ENCODE assay signal across 8 cellular contexts in genomic region chr6:15255481-15256414, GRCh38. TPM values are rescaled to one million over a fixed set of nuclear protein-coding genes. Genes with fewer than 3 reads are reported as not detected.
DNase-seq lines count a peak whose midpoint lies in the region; ATAC-seq and TF ChIP-seq lines count a peak whose summit lies in the region.

No MANE protein-coding gene starts in this region.

- no peaks in the 10 kb centered on the region for H3K9me3 ChIP-seq in CD8-positive, alpha-beta T cell (ENCODE audit: low read length)
- H3K9me3 ChIP-seq in spleen: no peaks in the 10 kb centered on the region

- no peaks in the 10 kb centered on the region for H3K27me3 ChIP-seq in CD8-positive, alpha-beta T cell (ENCODE audit: insufficient read depth, low read length)
- H3K27me3 ChIP-seq in dorsolateral prefrontal cortex (no peaks in the 10 kb centered on the region), spleen (replicated peaks in 1 of 7) (no peaks in the 10 kb centered on the region)

- no peak for TF ChIP-seq CTCF in CD8-positive, alpha-beta T cell (IDR thresholded peaks at IDR 0.05)
- TF ChIP-seq CTCF in dorsolateral prefrontal cortex (IDR thresholded peaks at IDR 0.05 in 54 of 56, conservative IDR thresholded peaks at IDR 0.05 in 2 of 56; ENCODE audit: low read depth in 1 of 56, partially characterized antibody in 56 of 56): no peak
- TF ChIP-seq CTCF in spleen (IDR thresholded peaks at IDR 0.05 in 8 of 11, conservative IDR thresholded peaks at IDR 0.05 in 3 of 11): no peak

- H3K27me3 Mint-ChIP-seq in CD8-positive, alpha-beta T cell (ENCODE audit: low read depth): no peaks in the 10 kb centered on the region

- CTCF ChIA-PET in CD8-positive, alpha-beta T cell (lab: Charles Lee): no interaction called here

- no peak overlapping the region for H3K27ac ChIP-seq in CD8-positive, alpha-beta T cell (ENCODE audit: low read depth, low read length)
- H3K27ac ChIP-seq in dorsolateral prefrontal cortex (peak overlapping the region in 46 of 59 donors; percentile 1 to 99 (median 62)), spleen (peak overlapping the region in 4 of 8 donors; percentile 39 to 99 (median 86))

- H3K4me3 ChIP-seq in CD8-positive, alpha-beta T cell (ENCODE audit: low read depth, low read length): no peak overlapping the region
- no peak overlapping the region for H3K4me3 ChIP-seq in dorsolateral prefrontal cortex
- H3K4me3 ChIP-seq in spleen: no peak overlapping the region

- H3K36me3 ChIP-seq in CD8-positive, alpha-beta T cell (ENCODE audit: insufficient read depth, low read length): no peaks in the 10 kb centered on the region
- H3K36me3 ChIP-seq in spleen: no peaks in the 10 kb centered on the region

- WGBS in spleen, 5 donors: 43 to 67% (median 55%) methylated on average over 5 of the region's 5 CpGs

- no peaks in the 10 kb centered on the region for H3K9me3 Mint-ChIP-seq in CD8-positive, alpha-beta T cell

- no peak for DNase-seq in CD8-positive, alpha-beta T cell
- DNase-seq in dorsolateral prefrontal cortex (no peak), globus pallidus (ENCODE audit: low spot score) (no peak), pons (ENCODE audit: low spot score) (no peak), spleen (no peak), hepatic stellate cell (ENCODE audit: low spot score) (no peak)

- peak overlapping the region; percentile 30 for H3K27ac Mint-ChIP-seq in CD8-positive, alpha-beta T cell

- POLR2A ChIA-PET in CD8-positive, alpha-beta T cell (lab: Charles Lee): interaction anchor here (0.6 kb wide), 1 partner anchor 808 kb away, joined by 3 read pairs; no protein-coding TSS in a partner anchor

- no peak overlapping the region for H3K4me3 Mint-ChIP-seq in CD8-positive, alpha-beta T cell

- no peak for ATAC-seq in CD8-positive, alpha-beta T cell
- peak; percentile 73 for ATAC-seq in GM19452 (IDR thresholded peaks at IDR 0.05; ENCODE audit: unreplicated experiment)
- ATAC-seq in HG03521 (IDR thresholded peaks at IDR 0.05; ENCODE audit: unreplicated experiment): peak; percentile 64

- TF ChIP-seq POLR2A in spleen (IDR thresholded peaks at IDR 0.05): no peak

- peaks cover 94% of the 10 kb centered on the region for H3K4me1 Mint-ChIP-seq in CD8-positive, alpha-beta T cell (ENCODE audit: low read depth)

- intact Hi-C loops in CD8-positive, alpha-beta T cell (cut with DNase I, micrococcal nuclease): no loop called here
- intact Hi-C loops in dorsolateral prefrontal cortex (cut with DNase I) (loop anchor here in 1 of 2 donors (5.0 kb wide), 1 partner anchor 132 kb away; no protein-coding TSS in a partner anchor), spleen (cut with DNase I; ENCODE audit: low total_unique reads) (no loop called here)

- H3K4me1 ChIP-seq in CD8-positive, alpha-beta T cell (ENCODE audit: insufficient read depth, low read length): peaks cover 72% of the 10 kb centered on the region
- peaks cover 47 to 100% (median 96%) of the 10 kb centered on the region in 6 donors for H3K4me1 ChIP-seq in spleen

- H3K36me3 Mint-ChIP-seq in CD8-positive, alpha-beta T cell: peaks cover 6% of the 10 kb centered on the region

RNA-seq across cellular contexts. Expression of gene JARID2, which starts 9.9 kb away (rescaled TPM):
- total RNA-seq in CD8-positive, alpha-beta T cell: 10 to 100 TPM; 30.6 to 31.2 TPM
- total RNA-seq in dorsolateral prefrontal cortex (10 to 100 TPM; 14.2 to 26.7 (median 20.5) TPM), spleen (10 to 100 TPM; 18.6 to 27.1 (median 22.0) TPM)
- polyA plus RNA-seq in spleen: 1 to 10 TPM; 4.4 to 5.6 (median 5.3) TPM
